10 cellular contexts compared by ENCODE assay signal in genomic region chr6:52389264-52389625, GRCh38. TPM values are rescaled to one million over a fixed set of nuclear protein-coding genes. Genes with fewer than 3 reads are reported as not detected.
DNase-seq lines count a peak whose midpoint lies in the region; ATAC-seq, FAIRE-seq and TF ChIP-seq lines count a peak whose summit lies in the region.
"Had no signal": no experiment of that assay in that cellular context is flagged by ENCODE, and none has a peak within 500 bp of the region (broad histone marks: within the 10 kb centered on the region; RNA-seq: fewer than 3 reads in every experiment).

No MANE protein-coding gene starts in this region.

- CTCF ChIA-PET in HepG2 (lab: Yijun Ruan, JAX; ENCODE audit: low intra/inter-chr PET ratio, low total read pairs): interaction anchor here (1.0 to 1.1 kb wide), 2 partner anchors 10 to 275 kb away, joined by 3 to 4 read pairs; no protein-coding TSS in a partner anchor

- TF ChIP-seq CTCF in HepG2 (CRISPR knock-in tag; IDR thresholded peaks at IDR 0.05): no peak

- H3K36me3 ChIP-seq in HepG2 (replicated peaks in 1 of 2; ENCODE audit: control insufficient read depth in 1 of 2, insufficient read depth in 2 of 2, low read length in 2 of 2): no peaks in the 10 kb centered on the region; a peak in 2 of 5 replicates

- no peaks in the 10 kb centered on the region for H3K27me3 ChIP-seq in HepG2 (ENCODE audit: control insufficient read depth in 1 of 2, insufficient read depth in 2 of 2, low read length in 2 of 2)

- peaks cover 8% of the 10 kb centered on the region for H3K79me2 ChIP-seq in HepG2 (ENCODE audit: insufficient read depth, low read length)

- peaks cover 5% of the 10 kb centered on the region for H3K9me3 ChIP-seq in HepG2 (ENCODE audit: low read length)

- no peak overlapping the region; a peak in 1 of 6 replicates for H3K4me3 ChIP-seq in HepG2 (replicated peaks in 1 of 3; ENCODE audit: insufficient read depth in 1 of 3, low read depth in 2 of 3, low read length in 3 of 3)

- intact Hi-C loops in HepG2 (cut with micrococcal nuclease; ENCODE audit: unreplicated experiment): loop anchor here (1.0 to 5.0 kb wide), 2 partner anchors 20 to 37 kb away; no protein-coding TSS in a partner anchor

- H3K4me3 Mint-ChIP-seq in stimulated activated naive CD8-positive, alpha-beta T cell treated with anti-CD3 and anti-CD28 coated beads, Interleukin-15, Interleukin-2, amounts not matched to agents 100 ng/mL and 50 ng/mL, for 24 hours: peak overlapping the region; percentile 73
- H3K4me3 Mint-ChIP-seq in activated T-helper 17 cell treated with anti-CD3 and anti-CD28 coated beads, Interleukin-2, amount 50 U/mL, for 72 hours: peak overlapping the region; percentile 74

- no peak for TF ChIP-seq POLR2A in HepG2 (IDR thresholded peaks at IDR 0.05; ENCODE audit: insufficient read depth in 1 of 2, low read depth in 2 of 2, low read length in 2 of 2)

- POLR2A ChIA-PET in HepG2 (lab: Yijun Ruan, JAX): interaction anchor here (0.8 to 2.8 kb wide), 17 partner anchors 9 to 605 kb away, joined by 3 to 23 read pairs (median 5); partner anchors contain the start of genes MCM3 and PAQR8

- no peak for TF ChIP-seq EP300 in HepG2 (IDR thresholded peaks at IDR 0.05; ENCODE audit: low read depth in 2 of 2, low read length in 2 of 2)
- no peak for TF ChIP-seq EP300 in HepG2 (CRISPR knock-in tag; IDR thresholded peaks at IDR 0.05; ENCODE audit: borderline replicate concordance)

- H3K27ac Mint-ChIP-seq in stimulated activated naive CD8-positive, alpha-beta T cell treated with anti-CD3 and anti-CD28 coated beads, Interleukin-15, Interleukin-2, amounts not matched to agents 100 ng/mL and 50 ng/mL, for 24 hours: peak overlapping the region; percentile 84
- peak overlapping the region; percentile 85 for H3K27ac Mint-ChIP-seq in activated T-helper 17 cell treated with anti-CD3 and anti-CD28 coated beads, Interleukin-2, amount 50 U/mL, for 72 hours

- no peak for TF ChIP-seq RAD21 in HepG2 (CRISPR knock-in tag; IDR thresholded peaks at IDR 0.05)

- no peak overlapping the region for H2AFZ ChIP-seq in HepG2 (ENCODE audit: low read length)

- H3K9me3 Mint-ChIP-seq in stimulated activated naive CD8-positive, alpha-beta T cell treated with anti-CD3 and anti-CD28 coated beads, Interleukin-15, Interleukin-2, amounts not matched to agents 100 ng/mL and 50 ng/mL, for 24 hours: no peaks in the 10 kb centered on the region
- H3K9me3 Mint-ChIP-seq in activated T-helper 17 cell treated with anti-CD3 and anti-CD28 coated beads, Interleukin-2, amount 50 U/mL, for 72 hours: peaks cover 4% of the 10 kb centered on the region

- no peak for FAIRE-seq in HepG2 (lab: Jason Lieb, UNC)
- FAIRE-seq: D721Med had no signal

- H3K9ac ChIP-seq in HepG2 (ENCODE audit: insufficient read depth, low read depth, low read length): peak overlapping the region; percentile 73; the same call in 1 of the 2 replicates

- no peaks in the 10 kb centered on the region for H4K20me1 ChIP-seq in HepG2 (ENCODE audit: insufficient read depth, low read length)

- peak overlapping the region; percentile 88 for H3K4me2 ChIP-seq in HepG2 (ENCODE audit: low read depth, low read length)

- DNase-seq in stimulated activated naive CD8-positive, alpha-beta T cell treated with anti-CD3 and anti-CD28 coated beads, Interleukin-15, Interleukin-2, amounts not matched to agents 100 U/mL and 50 U/mL, for 24 hours: no peak
- peak; percentile 86 for DNase-seq in HepG2 (ENCODE audit: low spot score)
- no peak for DNase-seq in kidney tubule cell (ENCODE audit: low spot score)
- no peak for DNase-seq in ecto neural progenitor cell (ENCODE audit: low spot score)
- no peak for DNase-seq in midbrain (lab: John Stamatoyannopoulos, UW)
- DNase-seq: glutamatergic neuron had no signal

- ATAC-seq in stimulated activated naive CD8-positive, alpha-beta T cell treated with anti-CD3 and anti-CD28 coated beads, Interleukin-15, Interleukin-2, amounts not matched to agents 100 U/mL and 50 U/mL, for 24 hours: no peak
- peak; percentile 9 for ATAC-seq in activated T-helper 17 cell treated with anti-CD3 and anti-CD28 coated beads, Interleukin-2, amount 50 U/mL, for 72 hours (replicated peaks)
- ATAC-seq in HepG2 (peak; percentile 83), HG03280 (IDR thresholded peaks at IDR 0.05; ENCODE audit: unreplicated experiment) (no peak)

- H3K27ac ChIP-seq in HepG2 (ENCODE audit: extremely low read length, insufficient read depth, low read length): peak overlapping the region; percentile 84

- 2% methylated on average over 1 of the region's 1 CpG for WGBS in HepG2 (ENCODE audit: low lambda C conversion rate)

- peaks cover 14% of the 10 kb centered on the region for H3K36me3 Mint-ChIP-seq in stimulated activated naive CD8-positive, alpha-beta T cell treated with anti-CD3 and anti-CD28 coated beads, Interleukin-15, Interleukin-2, amounts not matched to agents 100 ng/mL and 50 ng/mL, for 24 hours (ENCODE audit: low read depth)
- H3K36me3 Mint-ChIP-seq in activated T-helper 17 cell treated with anti-CD3 and anti-CD28 coated beads, Interleukin-2, amount 50 U/mL, for 72 hours (ENCODE audit: low read depth): no peaks in the 10 kb centered on the region

- no peaks in the 10 kb centered on the region for H3K27me3 Mint-ChIP-seq in stimulated activated naive CD8-positive, alpha-beta T cell treated with anti-CD3 and anti-CD28 coated beads, Interleukin-15, Interleukin-2, amounts not matched to agents 100 ng/mL and 50 ng/mL, for 24 hours
- H3K27me3 Mint-ChIP-seq in activated T-helper 17 cell treated with anti-CD3 and anti-CD28 coated beads, Interleukin-2, amount 50 U/mL, for 72 hours: no peaks in the 10 kb centered on the region

- H3K4me1 ChIP-seq in HepG2 (ENCODE audit: insufficient read depth, low read length): peaks cover 53% of the 10 kb centered on the region

- in situ Hi-C loops in HepG2 (cut with HindIII; ENCODE audit: extremely low pct_ligation_motif_present, low pct_unique_long_range_greater_than_20kb): no loop called here

- H3K4me1 Mint-ChIP-seq in stimulated activated naive CD8-positive, alpha-beta T cell treated with anti-CD3 and anti-CD28 coated beads, Interleukin-15, Interleukin-2, amounts not matched to agents 100 ng/mL and 50 ng/mL, for 24 hours (ENCODE audit: low read depth): peaks cover 88% of the 10 kb centered on the region
- H3K4me1 Mint-ChIP-seq in activated T-helper 17 cell treated with anti-CD3 and anti-CD28 coated beads, Interleukin-2, amount 50 U/mL, for 72 hours: peaks cover 66% of the 10 kb centered on the region

- BruUV-seq in HepG2 (replicated peaks; lab: Mats Ljungman, UMichigan): no TSS peak

RNA-seq across cellular contexts. Expression of gene PAQR8, which starts 27.3 kb away (rescaled TPM):
- total RNA-seq in activated T-helper 17 cell treated with anti-CD3 and anti-CD28 coated beads, Interleukin-2, amount 50 U/mL, for 72 hours: 1 to 10 TPM; 5.7 to 9.2 TPM
- total RNA-seq in HepG2 (2016; rRNA removed; fragmentation: Illumina TruSeq; extraction: Trizol): 26.2 and 37.7 TPM in 2 replicates
- 3.1 and 3.4 TPM in 2 replicates for total RNA-seq in HepG2 (2016; cell fraction: cytosol; rRNA removed; fragmentation: Illumina TruSeq; extraction: Trizol; ENCODE audit: low read depth)
- 25.3 and 36.5 TPM in 2 replicates for total RNA-seq in HepG2 (2016; cell fraction: insoluble cytoplasmic fraction; rRNA removed; fragmentation: Illumina TruSeq; extraction: Trizol)
- 16.5 TPM in 2 replicates for total RNA-seq in HepG2 (2016; cell fraction: membrane; rRNA removed; fragmentation: Illumina TruSeq; extraction: Trizol)
- 36.5 and 38.6 TPM in 2 replicates for total RNA-seq in HepG2 (2016; cell fraction: nucleus; rRNA removed; fragmentation: Illumina TruSeq; extraction: Trizol)
- 36.5 and 50.7 TPM in 2 replicates for polyA plus RNA-seq in HepG2 (2011; rRNA removed)
- polyA plus RNA-seq in HepG2 (2011; cell fraction: cytosol; rRNA removed): 33.7 and 46.9 TPM in 2 replicates
- 17.0 and 22.0 TPM in 2 replicates for polyA plus RNA-seq in HepG2 (2011; cell fraction: nucleus; rRNA removed)
- 18.9 and 24.9 TPM in 2 replicates for polyA plus RNA-seq in HepG2 (2012)
- polyA plus RNA-seq in HepG2 (2016; cell fraction: cytosol; fragmentation: Illumina TruSeq; extraction: Trizol; ENCODE audit: low read depth): 2.3 and 2.8 TPM in 2 replicates
- polyA plus RNA-seq in HepG2 (2016; cell fraction: insoluble cytoplasmic fraction; fragmentation: Illumina TruSeq; extraction: Trizol; ENCODE audit: low read depth): 23.7 TPM in 2 replicates
- 8.0 and 8.6 TPM in 2 replicates for polyA plus RNA-seq in HepG2 (2016; cell fraction: membrane; fragmentation: Illumina TruSeq; extraction: Trizol; ENCODE audit: low read depth)
- polyA plus RNA-seq in HepG2 (2016; cell fraction: nucleus; fragmentation: Illumina TruSeq; extraction: Trizol; ENCODE audit: insufficient read depth, low read depth): 41.8 and 43.1 TPM in 2 replicates
- polyA minus RNA-seq in HepG2 (2011; rRNA and poly(A)+ RNA removed; ENCODE audit: low replicate concordance): 0.87 and 184 TPM in 2 replicates
- 34.4 and 49.4 TPM in 2 replicates for polyA minus RNA-seq in HepG2 (2011; cell fraction: cytosol; rRNA and poly(A)+ RNA removed)
- 30.6 and 38.9 TPM in 2 replicates for polyA minus RNA-seq in HepG2 (2011; cell fraction: nucleus; rRNA and poly(A)+ RNA removed)

RNA-seq across cellular contexts. Expression of gene EFHC1, which starts 30.9 kb away (rescaled TPM):
- total RNA-seq in activated T-helper 17 cell treated with anti-CD3 and anti-CD28 coated beads, Interleukin-2, amount 50 U/mL, for 72 hours: 1 to 10 TPM; 3.1 to 3.7 TPM
- 18.6 and 23.4 TPM in 2 replicates for total RNA-seq in HepG2 (2016; rRNA removed; fragmentation: Illumina TruSeq; extraction: Trizol)
- total RNA-seq in HepG2 (2016; cell fraction: cytosol; rRNA removed; fragmentation: Illumina TruSeq; extraction: Trizol; ENCODE audit: low read depth): 6.3 TPM in 2 replicates
- total RNA-seq in HepG2 (2016; cell fraction: insoluble cytoplasmic fraction; rRNA removed; fragmentation: Illumina TruSeq; extraction: Trizol): 20.7 and 23.3 TPM in 2 replicates
- 5.0 and 8.2 TPM in 2 replicates for total RNA-seq in HepG2 (2016; cell fraction: membrane; rRNA removed; fragmentation: Illumina TruSeq; extraction: Trizol)
- total RNA-seq in HepG2 (2016; cell fraction: nucleus; rRNA removed; fragmentation: Illumina TruSeq; extraction: Trizol): 39.5 and 46.3 TPM in 2 replicates
- polyA plus RNA-seq in HepG2 (2011; rRNA removed): 23.5 and 29.5 TPM in 2 replicates
- polyA plus RNA-seq in HepG2 (2011; cell fraction: cytosol; rRNA removed): 5.5 and 9.2 TPM in 2 replicates
- polyA plus RNA-seq in HepG2 (2011; cell fraction: nucleus; rRNA removed): 92.9 and 127 TPM in 2 replicates
- 10.2 and 15.7 TPM in 2 replicates for polyA plus RNA-seq in HepG2 (2012)
- 2.4 and 2.8 TPM in 2 replicates for polyA plus RNA-seq in HepG2 (2016; cell fraction: cytosol; fragmentation: Illumina TruSeq; extraction: Trizol; ENCODE audit: low read depth)
- 17.1 and 17.6 TPM in 2 replicates for polyA plus RNA-seq in HepG2 (2016; cell fraction: insoluble cytoplasmic fraction; fragmentation: Illumina TruSeq; extraction: Trizol; ENCODE audit: low read depth)
- polyA plus RNA-seq in HepG2 (2016; cell fraction: membrane; fragmentation: Illumina TruSeq; extraction: Trizol; ENCODE audit: low read depth): 4.6 and 4.7 TPM in 2 replicates
- 53.0 and 69.1 TPM in 2 replicates for polyA plus RNA-seq in HepG2 (2016; cell fraction: nucleus; fragmentation: Illumina TruSeq; extraction: Trizol; ENCODE audit: insufficient read depth, low read depth)
- 14.9 and 26.4 TPM in 2 replicates for polyA minus RNA-seq in HepG2 (2011; rRNA and poly(A)+ RNA removed; ENCODE audit: low replicate concordance)
- 3.9 and 7.9 TPM in 2 replicates for polyA minus RNA-seq in HepG2 (2011; cell fraction: cytosol; rRNA and poly(A)+ RNA removed)
- 42.3 and 42.6 TPM in 2 replicates for polyA minus RNA-seq in HepG2 (2011; cell fraction: nucleus; rRNA and poly(A)+ RNA removed)

Comparison
In these comparisons a context has a peak if more than half of its experiments do, and no peak if none do; other contexts are left out.
1. ATAC-seq: peak in activated T-helper 17 cell treated with anti-CD3 and anti-CD28 coated beads, Interleukin-2, amount 50 U/mL, for 72 hours (single experiment) and HepG2 (single experiment); none in stimulated activated naive CD8-positive, alpha-beta T cell treated with anti-CD3 and anti-CD28 coated beads, Interleukin-15, Interleukin-2, amounts not matched to agents 100 U/mL and 50 U/mL, for 24 hours (single experiment) and HG03280 (single experiment).